ENCODE assay signal across 29 cellular contexts in the genomic region with DNA sequence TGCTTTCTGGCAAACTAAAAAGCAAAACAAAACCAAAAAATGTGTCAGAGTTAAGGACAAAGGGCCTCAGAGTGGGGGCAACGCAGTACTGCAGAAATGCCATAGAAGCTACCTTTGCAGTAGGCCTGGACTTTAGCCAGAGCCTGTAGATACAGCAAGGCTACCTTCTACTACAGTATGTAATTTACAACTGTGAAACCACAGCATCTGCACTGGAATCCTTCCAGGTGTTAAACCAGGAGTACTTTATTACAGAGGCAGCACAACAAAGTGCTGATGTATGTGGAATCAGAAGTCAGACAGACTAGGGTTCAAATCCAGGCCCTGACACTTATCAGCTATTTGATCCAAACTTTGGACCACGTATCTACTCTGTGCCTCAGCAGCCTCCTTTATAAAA.
"Had no signal": no experiment of that assay in that cellular context is flagged by ENCODE, and none has a peak within 500 bp of the region (broad histone marks: within the 10 kb centered on the region; RNA-seq: fewer than 3 reads in every experiment).

No MANE protein-coding gene starts in this region.

- ATAC-seq: activated T-helper 17 cell treated with anti-CD3 and anti-CD28 coated beads, Interleukin-2, amount 50 U/mL, for 72 hours; SK-N-SH treated with all-trans-retinoic acid at 6 μM for 48 hours had no signal

- H3K27ac ChIP-seq: brain microvascular endothelial cell, cardiac muscle cell, Peyer's patch, SJSA1, VCaP had no signal

- H3K9me3 Mint-ChIP-seq: activated CD4-positive, alpha-beta memory T cell treated with anti-CD3 and anti-CD28 coated beads, Interleukin-2, amount 10 ng/mL, durations not matched to agents 7 days and 5 days; activated naive CD4-positive, alpha-beta T cell treated with anti-CD3 and anti-CD28 coated beads, Interleukin-2, amount 50 U/mL, for 24 hours; activated T-helper 17 cell treated with anti-CD3 and anti-CD28 coated beads, Interleukin-2, amount 50 U/mL, for 72 hours had no signal

- FAIRE-seq: astrocyte, TTC549 had no signal

- H3K4me1 ChIP-seq: Peyer's patch, SJSA1 had no signal

- H3K4me3 Mint-ChIP-seq: activated CD4-positive, alpha-beta memory T cell treated with anti-CD3 and anti-CD28 coated beads, Interleukin-2, amount 10 ng/mL, durations not matched to agents 7 days and 5 days; activated naive CD4-positive, alpha-beta T cell treated with anti-CD3 and anti-CD28 coated beads, Interleukin-2, amount 50 U/mL, for 24 hours; activated T-helper 17 cell treated with anti-CD3 and anti-CD28 coated beads, Interleukin-2, amount 50 U/mL, for 72 hours had no signal

- DNase-seq: activated CD4-positive, alpha-beta memory T cell treated with anti-CD3 and anti-CD28 coated beads, Interleukin-2, amount 10 ng/mL, durations not matched to agents 7 days and 5 days; activated CD4-positive, alpha-beta T cell treated with anti-CD3 and anti-CD28 coated beads, Interleukin-2, amount 50 U/mL, for 1 hour; activated CD4-positive, CD25-positive, alpha-beta regulatory T cell; activated gamma-delta T cell treated with Interleukin-2 at 50 U/mL for 16 hours; activated T-cell treated with anti-CD3 and anti-CD28 coated beads for 4 hours; activated T-cell treated with anti-CD3 and anti-CD28 coated beads, Interleukin-2, amount 50 U/mL, for 48 hours; amygdala; brain microvascular endothelial cell; Kasumi-1; NCI-H1105 treated with DMSO at 0.1 percent for 48 hours; NCI-H1436 treated with DMSO at 0.1 percent for 48 hours; NCI-H187; NCI-H2081; NCI-H510A treated with DMSO at 0.1 percent for 48 hours; NCI-H748 treated with DMSO at 0.1 percent for 48 hours; NK-92 treated with Interleukin-12 subunit alpha and Interleukin-12 subunit beta, amount 100 ng/mL, for 24 hours; OCI-M1; Peyer's patch; SHP77; SW 1271; T1000 had no signal

- H3K27me3 ChIP-seq: brain microvascular endothelial cell, cardiac muscle cell, Peyer's patch, SJSA1 had no signal

- H3K9me3 ChIP-seq: Peyer's patch, SJSA1 had no signal

- H3K27ac Mint-ChIP-seq: activated CD4-positive, alpha-beta memory T cell treated with anti-CD3 and anti-CD28 coated beads, Interleukin-2, amount 10 ng/mL, durations not matched to agents 7 days and 5 days; activated naive CD4-positive, alpha-beta T cell treated with anti-CD3 and anti-CD28 coated beads, Interleukin-2, amount 50 U/mL, for 24 hours had no signal

- H3K4me3 ChIP-seq: cardiac muscle cell, Peyer's patch, SJSA1 had no signal
